Comparison of ENCODE assay signal across 8 cellular contexts in the genomic region with DNA sequence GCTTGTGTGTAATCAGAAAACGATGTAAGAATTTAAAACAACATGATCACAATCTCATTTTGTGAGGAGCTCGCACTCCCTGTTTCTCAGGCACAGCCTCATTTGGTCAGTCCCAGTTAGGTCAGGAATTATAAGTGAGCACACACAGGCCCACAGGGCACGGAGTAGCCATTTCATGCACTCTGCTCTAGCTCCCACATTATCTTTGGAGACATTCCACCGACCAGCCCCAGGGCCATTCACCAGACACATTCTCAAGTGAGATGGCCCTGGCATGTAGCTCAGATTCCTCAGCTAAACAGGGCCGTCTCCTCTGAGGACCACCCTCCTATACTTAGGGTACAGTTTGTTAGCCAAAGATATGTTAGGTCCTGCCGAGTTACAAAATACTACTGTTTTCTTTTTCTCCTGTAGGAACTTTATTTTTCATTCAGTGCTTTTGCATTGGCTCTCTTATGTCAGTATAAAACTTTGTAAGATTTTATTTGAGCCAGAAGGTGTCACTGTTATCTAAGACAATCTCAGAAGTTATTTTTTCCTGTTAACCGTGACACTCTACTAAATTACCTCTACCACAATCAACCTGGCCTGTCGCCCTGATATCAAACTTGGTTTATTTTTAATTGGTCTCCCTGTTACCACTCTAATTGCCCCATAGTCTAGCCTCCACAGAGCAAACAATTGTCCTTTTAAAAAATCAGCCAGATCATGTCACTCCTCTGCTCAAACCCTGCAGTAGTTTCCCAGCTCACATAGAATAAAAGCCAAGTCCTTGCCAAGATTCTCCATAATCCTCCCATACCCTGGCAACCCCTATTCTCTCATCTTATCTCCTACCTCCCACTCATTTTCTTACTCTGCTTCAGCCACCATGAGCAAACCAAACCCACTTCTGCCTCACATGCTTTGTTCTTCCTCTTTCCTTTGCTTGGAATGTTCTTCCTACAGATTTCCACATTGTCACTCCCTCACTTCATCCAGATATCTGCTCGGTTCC.
DNase-seq lines count a peak whose midpoint lies in the region; ATAC-seq and TF ChIP-seq lines count a peak whose summit lies in the region.

No MANE protein-coding gene starts in this region.

- H3K27me3 ChIP-seq in CD4-positive, CD25-positive, alpha-beta regulatory T cell (ENCODE audit: control insufficient read depth, insufficient read depth, low read length), result peaks cover 6% of the 10 kb centered on the region
- H3K27me3 ChIP-seq in mammary epithelial cell (ENCODE audit: insufficient read depth, low read length) (no peaks in the 10 kb centered on the region), mesendoderm (ENCODE audit: insufficient read depth, low read length, poor library complexity) (no peaks in the 10 kb centered on the region)

- H2BK15ac ChIP-seq in mesendoderm (replicated peaks; ENCODE audit: low read depth), result no peak overlapping the region

- H3K27ac Mint-ChIP-seq in CD4-positive, CD25-positive, alpha-beta regulatory T cell, result no peak overlapping the region

- dilution Hi-C loops in mammary epithelial cell (cut with HindIII; ENCODE audit: low sequenced_read_pairs), result no loop called here

- TF ChIP-seq CTCF in mammary epithelial cell (conservative IDR thresholded peaks at IDR 0.05 in 1 of 2, IDR thresholded peaks at IDR 0.05 in 1 of 2; ENCODE audit: extremely low read depth in 1 of 2, insufficient read depth in 1 of 2, low read depth in 1 of 2, low read length in 2 of 2), result peak in 1 of 2 donors; percentile 23

- no peaks in the 10 kb centered on the region for H4K20me1 ChIP-seq in mammary epithelial cell (ENCODE audit: insufficient read depth, low read length)

- H3K4me2 ChIP-seq in mammary epithelial cell (ENCODE audit: insufficient read depth, low read depth, low read length) (peak overlapping the region; percentile 43), mesendoderm (ENCODE audit: low read length) (no peak overlapping the region)

- H3K4me1 ChIP-seq in CD4-positive, CD25-positive, alpha-beta regulatory T cell (ENCODE audit: control insufficient read depth, insufficient read depth, low read length, poor library complexity, severe bottlenecking), result no peaks in the 10 kb centered on the region
- H3K4me1 ChIP-seq in mammary epithelial cell (ENCODE audit: insufficient read depth, low read length), result peaks cover 16% of the 10 kb centered on the region
- no peaks in the 10 kb centered on the region for H3K4me1 ChIP-seq in mesendoderm (ENCODE audit: control insufficient read depth, low read depth, low read length)

- H3K9ac ChIP-seq in mammary epithelial cell (ENCODE audit: insufficient read depth, low read length) (peak overlapping the region; percentile 12), mesendoderm (ENCODE audit: low read length) (no peak overlapping the region)

- no peak for ATAC-seq in CD4-positive, CD25-positive, alpha-beta regulatory T cell (ENCODE audit: low read depth in 2 of 2)
- no peak for ATAC-seq in GM18909 (IDR thresholded peaks at IDR 0.05; ENCODE audit: poor library complexity, unreplicated experiment)

- H3K36me3 Mint-ChIP-seq in CD4-positive, CD25-positive, alpha-beta regulatory T cell, result no peaks in the 10 kb centered on the region

- H4K5ac ChIP-seq in mesendoderm (ENCODE audit: low read length), result no peak overlapping the region

- BruUV-seq in mammary epithelial cell (replicated peaks; lab: Mats Ljungman, UMichigan), result no TSS peak

- CTCF ChIA-PET in mammary epithelial cell (lab: Charles Lee; ENCODE audit: low non-redundant PET), result interaction anchor here (1.1 kb wide), 1 partner anchor 681 kb away, joined by 8 read pairs; no protein-coding TSS in a partner anchor

- peaks cover 28% of the 10 kb centered on the region for H3K27me3 Mint-ChIP-seq in CD4-positive, CD25-positive, alpha-beta regulatory T cell

- H3K4me3 ChIP-seq in CD4-positive, CD25-positive, alpha-beta regulatory T cell (ENCODE audit: low read depth, low read length), result no peak overlapping the region
- H3K4me3 ChIP-seq in mammary epithelial cell (replicated peaks in 1 of 3; ENCODE audit: insufficient read depth in 1 of 3, low read depth in 2 of 3, low read length in 3 of 3) (no peak overlapping the region), mesendoderm (ENCODE audit: low read length) (no peak overlapping the region)

- H2AFZ ChIP-seq in mammary epithelial cell (ENCODE audit: low read depth, low read length), result peak overlapping the region; percentile 51

- H2AK5ac ChIP-seq in mesendoderm (ENCODE audit: low read length), result no peak overlapping the region

- no peak overlapping the region for H3K23ac ChIP-seq in mesendoderm (ENCODE audit: low read length)

- no peak overlapping the region for H3K56ac ChIP-seq in mesendoderm (ENCODE audit: low read length)

- H3K79me2 ChIP-seq in mammary epithelial cell (ENCODE audit: insufficient read depth, low read length) (no peaks in the 10 kb centered on the region), mesendoderm (ENCODE audit: control insufficient read depth, insufficient read depth, low read length) (no peaks in the 10 kb centered on the region)

- no peak overlapping the region for H3K18ac ChIP-seq in mesendoderm (ENCODE audit: low read length)

- intact Hi-C loops in mammary epithelial cell (cut with micrococcal nuclease), result loop anchor here (1.0 to 10.0 kb wide), 2 partner anchors 284 to 681 kb away; a partner anchor contains a TSS

- H3K4me3 Mint-ChIP-seq in CD4-positive, CD25-positive, alpha-beta regulatory T cell, result no peak overlapping the region

- no peak overlapping the region for H2BK120ac ChIP-seq in mesendoderm (ENCODE audit: low read depth, low read length)

- no peaks in the 10 kb centered on the region for H3K9me3 ChIP-seq in CD4-positive, CD25-positive, alpha-beta regulatory T cell (ENCODE audit: control insufficient read depth in 2 of 2, low read length in 2 of 2)
- no peaks in the 10 kb centered on the region for H3K9me3 ChIP-seq in mammary epithelial cell (replicated peaks; ENCODE audit: insufficient read depth, low read length)

- H3K9me3 Mint-ChIP-seq in CD4-positive, CD25-positive, alpha-beta regulatory T cell, result no peaks in the 10 kb centered on the region

- peaks cover 0 to 6% (median 3%) of the 10 kb centered on the region in 4 donors for H3K4me1 Mint-ChIP-seq in CD4-positive, CD25-positive, alpha-beta regulatory T cell

- no peaks in the 10 kb centered on the region for H3K36me3 ChIP-seq in CD4-positive, CD25-positive, alpha-beta regulatory T cell (ENCODE audit: control insufficient read depth, insufficient read depth, low read length)
- no peaks in the 10 kb centered on the region for H3K36me3 ChIP-seq in mammary epithelial cell (ENCODE audit: insufficient read depth, low read length)
- no peaks in the 10 kb centered on the region for H3K36me3 ChIP-seq in mesendoderm (ENCODE audit: control insufficient read depth, insufficient read depth, low read length)

- H4K8ac ChIP-seq in mesendoderm (ENCODE audit: low read depth, low read length), result no peak overlapping the region

- 10% methylated on average over 9 of the region's 9 CpGs for WGBS in mammary epithelial cell (ENCODE audit: low coverage, missing lambda C conversion rate)
- no CpG with 5 or more reads among the region's 9 CpGs for WGBS in mesendoderm (ENCODE audit: extremely low coverage, insufficient coverage, low lambda C conversion rate)

- no peaks in the 10 kb centered on the region for H3K79me1 ChIP-seq in mesendoderm (ENCODE audit: low read length)

- H3K27ac ChIP-seq in CD4-positive, CD25-positive, alpha-beta regulatory T cell (ENCODE audit: insufficient read depth, low read length, poor library complexity, severe bottlenecking), result no peak overlapping the region
- H3K27ac ChIP-seq in mammary epithelial cell (ENCODE audit: insufficient read depth, low read depth, low read length), result peak overlapping the region; percentile 85
- no peak overlapping the region for H3K27ac ChIP-seq in mesendoderm (ENCODE audit: low read depth, low read length)

- no peak overlapping the region for H2BK5ac ChIP-seq in mesendoderm (ENCODE audit: low read length)

- in situ Hi-C loops in mammary epithelial cell (cut with MboI; ENCODE audit: low sequenced_read_pairs in 2 of 2), result loop anchor here (5.0 to 25.0 kb wide), 4 partner anchors 124 to 941 kb away; a partner anchor contains a TSS

- DNase-seq in CD4-positive, CD25-positive, alpha-beta regulatory T cell, result peak in 2 of 3 donors; percentile 10 to 31
- peak; percentile 39 to 65 for DNase-seq in Kasumi-1 (lab: John Stamatoyannopoulos, UW)
- DNase-seq in mammary epithelial cell, result peak; percentile 9
- peak; percentile 93 for DNase-seq in mesendoderm
- no peak for DNase-seq in SK-N-DZ (ENCODE audit: low spot score)
- DNase-seq in stimulated activated CD4-positive, alpha-beta T cell treated with anti-CD3 and anti-CD28 coated beads, Interleukin-4, amount 100 ng/mL, for 4 hours, result no peak
- DNase-seq in ureter (ENCODE audit: low spot score), result no peak

- no peak overlapping the region for H3K4ac ChIP-seq in mesendoderm (ENCODE audit: low read depth, low read length)

Comparison
In these comparisons a context has a peak if more than half of its experiments do, and no peak if none do; other contexts are left out.
1. DNase-seq: peak in CD4-positive, CD25-positive, alpha-beta regulatory T cell (2 of 3), Kasumi-1 (2 of 2), mammary epithelial cell (single experiment) and mesendoderm (single experiment); none in SK-N-DZ (single experiment), stimulated activated CD4-positive, alpha-beta T cell treated with anti-CD3 and anti-CD28 coated beads, Interleukin-4, amount 100 ng/mL, for 4 hours (0 of 2) and ureter (single experiment).